In the genomic region with DNA sequence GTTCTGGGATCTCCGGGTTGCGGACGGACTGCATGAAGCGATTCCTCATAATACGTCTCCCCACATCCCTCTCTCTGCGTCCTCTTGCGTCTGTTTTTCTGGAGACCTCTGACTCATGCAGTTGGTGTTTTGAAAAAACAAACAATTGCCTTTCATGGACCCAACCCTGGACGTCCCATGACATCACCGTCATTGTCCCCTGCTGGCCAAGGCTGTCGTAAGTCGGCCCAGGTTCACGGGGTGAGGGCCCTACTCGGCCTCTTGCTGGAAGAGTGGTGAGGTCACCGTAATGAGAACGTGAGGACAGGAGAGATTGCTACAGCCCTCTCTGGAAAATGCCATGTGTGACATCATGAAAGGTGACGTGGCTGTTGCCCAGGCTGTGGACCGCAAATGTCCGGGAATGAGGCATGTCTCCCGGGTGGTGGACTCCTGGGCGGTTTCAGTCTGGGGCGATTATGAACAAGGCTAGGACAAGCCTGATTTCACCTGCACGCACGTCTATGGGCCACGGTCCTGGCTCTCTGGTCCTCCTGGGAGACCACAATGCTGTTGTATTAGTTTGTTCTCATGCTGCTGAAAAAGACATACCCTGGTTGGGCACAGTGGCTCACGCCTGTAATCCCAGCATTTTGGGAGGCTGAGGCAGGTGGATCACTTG, we compare ENCODE assay signal across 1 cellular context.
A peak's percentile ranks its signal among the peaks of the same experiment; 100 is the strongest.
TF ChIP-seq lines count a peak whose summit lies in the region.

No MANE protein-coding gene starts in this region.

TF ChIP-seq in HepG2, 621 proteins besides CTCF, POLR2A, EP300 and RAD21 (continued from another document and continues in another):
- TF ChIP-seq THRA (CRISPR knock-in tag; IDR thresholded peaks at IDR 0.05; ENCODE audit: borderline replicate concordance) (peak; percentile 63; the same call in 1 of the 2 replicates), ZNF543 (CRISPR knock-in tag; IDR thresholded peaks at IDR 0.05) (no peak), ASH2L (IDR thresholded peaks at IDR 0.05; ENCODE audit: insufficient read length, low read depth, low read length) (peak; percentile 52), MEIS2 (CRISPR knock-in tag; IDR thresholded peaks at IDR 0.05) (peak; percentile 28; the same call in 1 of the 2 replicates), RFX5 (IDR thresholded peaks at IDR 0.05; ENCODE audit: low read depth, low read length) (peak; percentile 67; the same call in 1 of the 2 replicates), ZFP90 (CRISPR knock-in tag; IDR thresholded peaks at IDR 0.05; ENCODE audit: borderline replicate concordance) (no peak), PCBP2 (optimal IDR thresholded peaks at IDR 0.05; ENCODE audit: low read depth, low read length, poor library complexity, severe bottlenecking) (no peak), PATZ1 (CRISPR knock-in tag; IDR thresholded peaks at IDR 0.05) (peak; percentile 40; the same call in 1 of the 2 replicates), ZNF33B (CRISPR knock-in tag; IDR thresholded peaks at IDR 0.05) (no peak), CEBPB (IDR thresholded peaks at IDR 0.05; ENCODE audit: borderline replicate concordance, low read depth, low read length) (peak; percentile 89), ARID5B (CRISPR knock-in tag; IDR thresholded peaks at IDR 0.05) (peak; percentile 87), ZNF607 (CRISPR knock-in tag; IDR thresholded peaks at IDR 0.05; ENCODE audit: borderline replicate concordance) (0 out of 2 replicates have a peak, but pooled peaks have one; percentile 59), SRF (IDR thresholded peaks at IDR 0.05; ENCODE audit: low read depth, low read length) (peak; percentile 24; the same call in 1 of the 2 replicates), ZNF513 (CRISPR knock-in tag; conservative IDR thresholded peaks at IDR 0.05) (no peak), U2AF2 (IDR thresholded peaks at IDR 0.05; ENCODE audit: low read depth, low read length) (no peak), RNF219 (CRISPR knock-in tag; IDR thresholded peaks at IDR 0.05) (no peak), ZC3H13 (CRISPR knock-in tag; IDR thresholded peaks at IDR 0.05) (0 out of 2 replicates have a peak, but pooled peaks have one; percentile 44), RXRB (CRISPR knock-in tag; IDR thresholded peaks at IDR 0.05; ENCODE audit: borderline replicate concordance) (peak; percentile 89), ARNTL (CRISPR knock-in tag; IDR thresholded peaks at IDR 0.05) (0 out of 2 replicates have a peak, but pooled peaks have one; percentile 40), RBAK (CRISPR knock-in tag; IDR thresholded peaks at IDR 0.05) (no peak), HIVEP1 (CRISPR knock-in tag; IDR thresholded peaks at IDR 0.05) (peak; percentile 73; the same call in 1 of the 2 replicates), ZNF605 (CRISPR knock-in tag; IDR thresholded peaks at IDR 0.05) (peak; percentile 60; the same call in 1 of the 2 replicates), AHR (CRISPR knock-in tag; IDR thresholded peaks at IDR 0.05) (no peak), ZNF24 (IDR thresholded peaks at IDR 0.05) (no peak)
- TF ChIP-seq, protein P1, sequence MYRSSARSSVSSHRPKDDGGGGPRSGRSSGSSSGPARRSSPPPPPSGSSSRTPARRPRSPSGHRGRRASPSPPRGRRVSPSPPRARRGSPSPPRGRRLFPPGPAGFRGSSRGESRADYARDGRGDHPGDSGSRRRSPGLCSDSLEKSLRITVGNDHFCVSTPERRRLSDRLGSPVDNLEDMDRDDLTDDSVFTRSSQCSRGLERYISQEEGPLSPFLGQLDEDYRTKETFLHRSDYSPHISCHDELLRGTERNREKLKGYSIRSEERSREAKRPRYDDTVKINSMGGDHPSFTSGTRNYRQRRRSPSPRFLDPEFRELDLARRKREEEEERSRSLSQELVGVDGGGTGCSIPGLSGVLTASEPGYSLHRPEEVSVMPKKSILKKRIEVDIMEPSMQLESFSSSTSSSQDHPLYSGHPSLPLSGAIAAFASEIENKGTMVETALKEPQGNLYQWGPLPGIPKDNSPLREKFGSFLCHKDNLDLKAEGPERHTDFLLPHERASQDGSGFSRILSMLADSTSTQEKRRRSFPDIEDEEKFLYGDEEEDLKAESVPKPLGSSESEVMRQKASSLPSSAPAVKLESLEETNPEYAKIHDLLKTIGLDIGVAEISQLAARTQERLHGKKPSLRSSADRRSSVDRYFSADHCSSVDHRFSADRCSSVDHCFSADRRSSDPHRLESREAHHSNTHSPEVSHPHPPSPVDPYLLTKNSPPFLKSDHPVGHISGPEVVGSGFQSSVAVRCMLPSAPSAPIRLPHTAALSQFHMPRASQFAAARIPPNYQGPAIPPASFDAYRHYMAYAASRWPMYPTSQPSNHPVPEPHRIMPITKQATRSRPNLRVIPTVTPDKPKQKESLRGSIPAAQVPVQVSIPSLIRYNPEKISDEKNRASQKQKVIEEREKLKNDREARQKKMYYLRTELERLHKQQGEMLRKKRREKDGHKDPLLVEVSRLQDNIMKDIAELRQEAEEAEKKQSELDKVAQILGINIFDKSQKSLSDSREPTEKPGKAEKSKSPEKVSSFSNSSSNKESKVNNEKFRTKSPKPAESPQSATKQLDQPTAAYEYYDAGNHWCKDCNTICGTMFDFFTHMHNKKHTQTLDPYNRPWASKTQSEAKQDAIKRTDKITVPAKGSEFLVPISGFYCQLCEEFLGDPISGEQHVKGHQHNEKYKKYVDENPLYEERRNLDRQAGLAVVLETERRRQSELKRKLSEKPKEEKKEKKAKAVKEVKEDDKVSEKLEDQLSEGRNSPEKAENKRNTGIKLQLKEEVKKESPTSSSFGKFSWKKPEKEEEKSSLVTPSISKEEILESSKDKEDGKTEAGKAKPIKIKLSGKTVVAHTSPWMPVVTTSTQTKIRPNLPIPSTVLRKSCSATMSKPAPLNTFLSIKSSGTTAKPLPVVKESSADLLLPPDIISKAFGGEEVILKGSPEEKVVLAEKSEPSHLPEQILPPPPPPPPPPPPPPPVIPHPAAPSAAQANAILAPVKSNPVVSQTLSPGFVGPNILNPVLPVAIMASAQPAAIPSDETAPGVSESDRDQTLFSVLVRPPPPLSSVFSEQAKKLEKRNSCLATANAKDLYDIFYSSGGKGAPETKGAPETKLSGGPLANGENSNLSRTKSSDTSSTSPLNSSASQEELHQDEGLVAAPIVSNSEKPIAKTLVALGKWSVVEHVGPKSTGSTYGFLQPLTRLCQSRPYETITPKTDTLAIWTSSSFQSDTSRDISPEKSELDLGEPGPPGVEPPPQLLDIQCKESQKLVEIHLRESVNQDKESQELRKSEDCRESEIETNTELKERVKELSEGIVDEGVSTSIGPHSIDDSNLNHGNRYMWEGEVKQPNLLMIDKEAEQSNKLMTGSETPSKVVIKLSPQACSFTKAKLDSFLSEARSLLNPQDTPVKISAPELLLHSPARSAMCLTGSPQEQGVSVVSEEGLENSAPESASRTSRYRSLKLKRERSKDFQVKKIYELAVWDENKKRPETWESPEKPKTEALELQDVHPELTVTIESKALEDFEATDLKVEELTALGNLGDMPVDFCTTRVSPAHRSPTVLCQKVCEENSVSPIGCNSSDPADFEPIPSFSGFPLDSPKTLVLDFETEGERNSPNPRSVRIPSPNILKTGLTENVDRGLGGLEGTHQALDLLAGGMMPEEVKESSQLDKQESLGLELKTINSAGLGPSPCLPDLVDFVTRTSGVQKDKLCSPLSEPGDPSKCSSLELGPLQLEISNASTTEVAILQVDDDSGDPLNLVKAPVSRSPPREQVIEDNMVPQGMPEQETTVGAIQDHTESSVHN (CRISPR knock-in tag; IDR thresholded peaks at IDR 0.05), result no peak
- TF ChIP-seq, protein P2, sequence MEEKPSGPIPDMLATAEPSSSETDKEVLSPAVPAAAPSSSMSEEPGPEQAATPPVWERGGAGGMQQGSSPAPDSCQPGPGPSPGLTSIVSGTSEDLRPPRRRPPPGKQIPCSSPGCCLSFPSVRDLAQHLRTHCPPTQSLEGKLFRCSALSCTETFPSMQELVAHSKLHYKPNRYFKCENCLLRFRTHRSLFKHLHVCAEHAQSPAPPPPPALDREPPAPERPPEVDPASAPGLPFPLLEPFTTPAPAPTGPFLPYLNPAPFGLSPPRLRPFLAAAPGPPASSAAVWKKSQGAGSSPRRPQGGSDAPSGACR (CRISPR knock-in tag; IDR thresholded peaks at IDR 0.05), result no peak
- TF ChIP-seq, protein P3, sequence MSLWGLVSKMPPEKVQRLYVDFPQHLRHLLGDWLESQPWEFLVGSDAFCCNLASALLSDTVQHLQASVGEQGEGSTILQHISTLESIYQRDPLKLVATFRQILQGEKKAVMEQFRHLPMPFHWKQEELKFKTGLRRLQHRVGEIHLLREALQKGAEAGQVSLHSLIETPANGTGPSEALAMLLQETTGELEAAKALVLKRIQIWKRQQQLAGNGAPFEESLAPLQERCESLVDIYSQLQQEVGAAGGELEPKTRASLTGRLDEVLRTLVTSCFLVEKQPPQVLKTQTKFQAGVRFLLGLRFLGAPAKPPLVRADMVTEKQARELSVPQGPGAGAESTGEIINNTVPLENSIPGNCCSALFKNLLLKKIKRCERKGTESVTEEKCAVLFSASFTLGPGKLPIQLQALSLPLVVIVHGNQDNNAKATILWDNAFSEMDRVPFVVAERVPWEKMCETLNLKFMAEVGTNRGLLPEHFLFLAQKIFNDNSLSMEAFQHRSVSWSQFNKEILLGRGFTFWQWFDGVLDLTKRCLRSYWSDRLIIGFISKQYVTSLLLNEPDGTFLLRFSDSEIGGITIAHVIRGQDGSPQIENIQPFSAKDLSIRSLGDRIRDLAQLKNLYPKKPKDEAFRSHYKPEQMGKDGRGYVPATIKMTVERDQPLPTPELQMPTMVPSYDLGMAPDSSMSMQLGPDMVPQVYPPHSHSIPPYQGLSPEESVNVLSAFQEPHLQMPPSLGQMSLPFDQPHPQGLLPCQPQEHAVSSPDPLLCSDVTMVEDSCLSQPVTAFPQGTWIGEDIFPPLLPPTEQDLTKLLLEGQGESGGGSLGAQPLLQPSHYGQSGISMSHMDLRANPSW (CRISPR knock-in tag; IDR thresholded peaks at IDR 0.05; ENCODE audit: borderline replicate concordance), result no peak
